8 cellular contexts compared by ENCODE assay signal in the genomic region with DNA sequence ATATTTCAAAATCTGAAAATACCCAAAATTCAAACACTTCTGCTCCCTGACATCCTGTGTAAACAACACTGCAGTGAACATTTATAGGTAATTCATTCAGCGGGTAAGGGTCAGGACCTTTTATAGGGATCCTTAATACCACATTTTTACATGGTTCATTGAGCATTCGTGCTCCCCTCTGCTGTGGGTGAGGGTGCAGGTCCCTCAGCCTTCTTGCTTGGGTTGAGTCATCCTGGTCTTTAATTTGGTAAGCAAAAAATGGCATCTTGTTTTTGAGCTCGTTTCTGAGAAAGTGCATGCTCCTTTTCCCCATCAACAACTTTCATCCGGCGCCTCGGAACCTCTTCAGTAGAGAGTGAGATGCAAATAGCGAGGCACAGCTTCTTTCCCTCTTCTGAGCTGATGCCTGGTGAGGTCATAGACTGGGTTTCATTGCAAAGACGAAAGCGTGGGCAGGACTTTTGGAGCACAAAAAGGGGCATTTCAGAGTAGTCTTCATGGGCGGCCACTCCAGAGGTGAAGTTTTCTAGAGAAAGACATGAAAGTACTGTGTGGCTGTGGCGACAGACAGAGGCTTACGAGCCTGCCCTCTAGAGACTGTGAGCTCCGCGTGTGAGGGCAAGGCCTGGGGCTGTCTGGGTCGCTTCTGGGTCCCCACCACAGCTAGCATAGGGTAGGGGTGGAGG. TPM values are rescaled to one million over a fixed set of nuclear protein-coding genes. Genes with fewer than 3 reads are reported as not detected.
A peak's percentile ranks its signal among the peaks of the same experiment; 100 is the strongest.
DNase-seq lines count a peak whose midpoint lies in the region; ATAC-seq and TF ChIP-seq lines count a peak whose summit lies in the region.

No MANE protein-coding gene starts in this region.

- ATAC-seq in HG03097 (IDR thresholded peaks at IDR 0.05; ENCODE audit: low FRiP score, unreplicated experiment) = peak; percentile 82
- peak; percentile 78 for ATAC-seq in activated CD8-positive, alpha-beta memory T cell treated with anti-CD3 and anti-CD28 coated beads, Interleukin-2, amount 10 ng/mL, durations not matched to agents 7 days and 5 days
- ATAC-seq in natural killer cell treated with Interleukin-12 subunit alpha and Interleukin-12 subunit beta and Interleukin-15 and Interleukin-18, amount 100 ng/mL, for 72 hours = peak; percentile 69 to 88

- H3K36me3 Mint-ChIP-seq in activated CD8-positive, alpha-beta memory T cell treated with anti-CD3 and anti-CD28 coated beads, Interleukin-2, amount 10 ng/mL, durations not matched to agents 7 days and 5 days = peaks cover 53% of the 10 kb centered on the region
- H3K36me3 Mint-ChIP-seq in natural killer cell treated with Interleukin-12 subunit alpha and Interleukin-12 subunit beta and Interleukin-15 and Interleukin-18, amount 100 ng/mL, for 72 hours = peaks cover 13% of the 10 kb centered on the region

- H3K27ac ChIP-seq in SJCRH30 = no peak overlapping the region

- H3K27me3 ChIP-seq in SJCRH30 = no peaks in the 10 kb centered on the region

- H3K9me3 Mint-ChIP-seq in activated CD8-positive, alpha-beta memory T cell treated with anti-CD3 and anti-CD28 coated beads, Interleukin-2, amount 10 ng/mL, durations not matched to agents 7 days and 5 days (ENCODE audit: low read depth) = no peaks in the 10 kb centered on the region
- no peaks in the 10 kb centered on the region for H3K9me3 Mint-ChIP-seq in natural killer cell treated with Interleukin-12 subunit alpha and Interleukin-12 subunit beta and Interleukin-15 and Interleukin-18, amount 100 ng/mL, for 72 hours

- H3K27me3 Mint-ChIP-seq in activated CD8-positive, alpha-beta memory T cell treated with anti-CD3 and anti-CD28 coated beads, Interleukin-2, amount 10 ng/mL, durations not matched to agents 7 days and 5 days = no peaks in the 10 kb centered on the region
- H3K27me3 Mint-ChIP-seq in natural killer cell treated with Interleukin-12 subunit alpha and Interleukin-12 subunit beta and Interleukin-15 and Interleukin-18, amount 100 ng/mL, for 72 hours = no peaks in the 10 kb centered on the region

- H3K27ac Mint-ChIP-seq in activated CD8-positive, alpha-beta memory T cell treated with anti-CD3 and anti-CD28 coated beads, Interleukin-2, amount 10 ng/mL, durations not matched to agents 7 days and 5 days = peak overlapping the region; percentile 88
- peak overlapping the region; percentile 70 to 80 for H3K27ac Mint-ChIP-seq in natural killer cell treated with Interleukin-12 subunit alpha and Interleukin-12 subunit beta and Interleukin-15 and Interleukin-18, amount 100 ng/mL, for 72 hours

- H3K4me1 ChIP-seq in SJCRH30 = peaks cover 26% of the 10 kb centered on the region

- TF ChIP-seq POLR2A in GM18951 (IDR thresholded peaks at IDR 0.05; ENCODE audit: extremely low read depth, insufficient read depth, insufficient read length) = peak; percentile 28

- CTCF ChIA-PET in activated CD8-positive, alpha-beta memory T cell treated with anti-CD3 and anti-CD28 coated beads, Interleukin-2, amount 10 ng/mL, durations not matched to agents 7 days and 5 days (lab: Charles Lee) = interaction anchor here (0.7 to 3.8 kb wide), 23 partner anchors 8 to 195 kb away, joined by 3 to 25 read pairs (median 4); partner anchors contain the start of genes CCDC9, SAE1 and ZC3H4

- DNase-seq in activated CD8-positive, alpha-beta memory T cell treated with anti-CD3 and anti-CD28 coated beads, Interleukin-2, amount 10 ng/mL, durations not matched to agents 7 days and 5 days = peak; percentile 86
- no peak for DNase-seq in natural killer cell treated with Interleukin-12 subunit alpha and Interleukin-12 subunit beta and Interleukin-15 and Interleukin-18, amount 100 ng/mL, for 72 hours (ENCODE audit: low spot score)
- DNase-seq in COLO668 (lab: John Stamatoyannopoulos, UW; ENCODE audit: unreplicated experiment) (no peak), SJCRH30 (no peak), DMS53 (lab: John Stamatoyannopoulos, UW) (no peak), OCI-M1 (lab: John Stamatoyannopoulos, UW) (no peak)

- H3K4me1 Mint-ChIP-seq in activated CD8-positive, alpha-beta memory T cell treated with anti-CD3 and anti-CD28 coated beads, Interleukin-2, amount 10 ng/mL, durations not matched to agents 7 days and 5 days = peaks cover 73% of the 10 kb centered on the region
- peaks cover 22 to 30% of the 10 kb centered on the region in 2 donors for H3K4me1 Mint-ChIP-seq in natural killer cell treated with Interleukin-12 subunit alpha and Interleukin-12 subunit beta and Interleukin-15 and Interleukin-18, amount 100 ng/mL, for 72 hours (ENCODE audit: low read depth in 2 of 2)

- peaks cover 55% of the 10 kb centered on the region for H3K36me3 ChIP-seq in SJCRH30

- peak overlapping the region; percentile 31 for H3K4me3 Mint-ChIP-seq in activated CD8-positive, alpha-beta memory T cell treated with anti-CD3 and anti-CD28 coated beads, Interleukin-2, amount 10 ng/mL, durations not matched to agents 7 days and 5 days
- peak overlapping the region; percentile 48 for H3K4me3 Mint-ChIP-seq in natural killer cell treated with Interleukin-12 subunit alpha and Interleukin-12 subunit beta and Interleukin-15 and Interleukin-18, amount 100 ng/mL, for 72 hours

- no peak overlapping the region for H3K4me3 ChIP-seq in SJCRH30

- no peaks in the 10 kb centered on the region for H3K9me3 ChIP-seq in SJCRH30 (replicated peaks)

- in situ Hi-C loops in GM18951 (cut with MboI; ENCODE audit: low sequenced_read_pairs, unreplicated experiment) = no loop called here

RNA-seq across cellular contexts. Expression of gene BBC3, which starts 44.5 kb away (rescaled TPM):
- 10 to 100 TPM; 14.0 to 16.7 TPM for total RNA-seq in activated CD8-positive, alpha-beta memory T cell treated with anti-CD3 and anti-CD28 coated beads, Interleukin-2, amount 10 ng/mL, durations not matched to agents 7 days and 5 days
- 1 to 10 TPM; 4.8 to 9.7 TPM for total RNA-seq in natural killer cell treated with Interleukin-12 subunit alpha and Interleukin-12 subunit beta and Interleukin-15 and Interleukin-18, amount 100 ng/mL, for 72 hours
- total RNA-seq in SJCRH30 (2014; rRNA removed; shearing (Covaris generic)) = 1.7 and 2.3 TPM in 2 replicates

RNA-seq across cellular contexts. Expression of gene SAE1, which starts 55.8 kb away (rescaled TPM):
- total RNA-seq in activated CD8-positive, alpha-beta memory T cell treated with anti-CD3 and anti-CD28 coated beads, Interleukin-2, amount 10 ng/mL, durations not matched to agents 7 days and 5 days = 100 to 1,000 TPM; 153 to 171 TPM
- total RNA-seq in natural killer cell treated with Interleukin-12 subunit alpha and Interleukin-12 subunit beta and Interleukin-15 and Interleukin-18, amount 100 ng/mL, for 72 hours = 100 to 1,000 TPM in 1 of 2 donors, 10 to 100 TPM in 1; 95.6 to 158 TPM
- 202 and 219 TPM in 2 replicates for total RNA-seq in SJCRH30 (2014; rRNA removed; shearing (Covaris generic))
